ENCODE assay signal across 17 cellular contexts in genomic region chr17:73824321-73824720, GRCh38.
A peak's percentile ranks its signal among the peaks of the same experiment; 100 is the strongest.
DNase-seq lines count a peak whose midpoint lies in the region; ATAC-seq and TF ChIP-seq lines count a peak whose summit lies in the region.
"Had no signal": no experiment of that assay in that cellular context is flagged by ENCODE, and none has a peak within 500 bp of the region (broad histone marks: within the 10 kb centered on the region; RNA-seq: fewer than 3 reads in every experiment).

No MANE protein-coding gene starts in this region.

- H4K20me1 ChIP-seq in SK-N-SH (ENCODE audit: insufficient read depth) = no peaks in the 10 kb centered on the region
- no peaks in the 10 kb centered on the region for H4K20me1 ChIP-seq in GM23338 (replicated peaks; ENCODE audit: insufficient read depth)

- no peak overlapping the region for H2AFZ ChIP-seq in SK-N-SH (ENCODE audit: low read depth)
- H2AFZ ChIP-seq in GM23338 = peak overlapping the region; percentile 76; the same call in 1 of the 2 replicates
- H2AFZ ChIP-seq in trophoblast cell (ENCODE audit: insufficient read depth, low read length, poor library complexity) = no peak overlapping the region

- no peaks in the 10 kb centered on the region for H3K27me3 ChIP-seq in SK-N-SH (ENCODE audit: insufficient read depth)
- peaks cover 25% of the 10 kb centered on the region for H3K27me3 ChIP-seq in GM23338 (ENCODE audit: insufficient read depth)
- peaks cover 7% of the 10 kb centered on the region for H3K27me3 ChIP-seq in trophoblast cell (ENCODE audit: insufficient read depth, low read length)
- H3K27me3 ChIP-seq: MG63 had no signal

- H2BK5ac ChIP-seq in trophoblast cell (ENCODE audit: low read depth, low read length, poor library complexity) = no peak overlapping the region

- CTCF ChIA-PET in SK-N-SH (lab: Yijun Ruan, JAX) = interaction anchor here (0.9 to 2.6 kb wide), 5 partner anchors 18 to 375 kb away, joined by 3 to 9 read pairs (median 3); no protein-coding TSS in a partner anchor

- H3K36me3 Mint-ChIP-seq in GM23338 (ENCODE audit: low read depth) (peaks cover 9% of the 10 kb centered on the region; the same call in 2 of the 3 replicates), glutamatergic neuron (ENCODE audit: unreplicated experiment) (no peaks in the 10 kb centered on the region)

- no peak overlapping the region for H3K4me3 Mint-ChIP-seq in GM23338
- no peak overlapping the region for H3K4me3 Mint-ChIP-seq in glutamatergic neuron (ENCODE audit: unreplicated experiment)

- H3K4me1 Mint-ChIP-seq in GM23338 (peaks cover 61% of the 10 kb centered on the region), glutamatergic neuron (ENCODE audit: low read depth, unreplicated experiment) (peaks cover 10% of the 10 kb centered on the region)

- H3K9ac ChIP-seq in SK-N-SH (no peak overlapping the region), trophoblast cell (ENCODE audit: low read length) (no peak overlapping the region)
- H3K9ac ChIP-seq: KMS-11 had no signal

- H3K4me1 ChIP-seq in SK-N-SH (ENCODE audit: control insufficient read depth in 1 of 2, insufficient read depth in 2 of 2, low read depth in 1 of 2, low read length in 1 of 2) = peaks cover 0 to 40% of the 10 kb centered on the region in 2 experiments; a peak in 2 of 4 replicates
- peaks cover 29% of the 10 kb centered on the region for H3K4me1 ChIP-seq in GM23338 (ENCODE audit: insufficient read depth)
- peaks cover 4% of the 10 kb centered on the region in 2 experiments for H3K4me1 ChIP-seq in trophoblast cell (ENCODE audit: control insufficient read depth in 1 of 2, insufficient read depth in 2 of 2, low read length in 2 of 2)

- H2AK5ac ChIP-seq in trophoblast cell (ENCODE audit: low read length) = no peak overlapping the region

- H3K4ac ChIP-seq in trophoblast cell (ENCODE audit: low read depth, low read length) = no peak overlapping the region

- WGBS in SK-N-SH (ENCODE audit: low lambda C conversion rate) = 42% methylated on average over 4 of the region's 4 CpGs
- no CpG with 5 or more reads among the region's 4 CpGs for WGBS in trophoblast cell (ENCODE audit: extremely low coverage, insufficient coverage, insufficient read length)

- peak; percentile 70 for DNase-seq in SK-N-SH
- DNase-seq in GM23338 (ENCODE audit: low spot score) = no peak
- no peak for DNase-seq in glutamatergic neuron
- no peak for DNase-seq in trophoblast cell
- no peak for DNase-seq in NCI-H1694 treated with DMSO at 0.1 percent for 48 hours (lab: John Stamatoyannopoulos, UW)
- DNase-seq: DMS 273 treated with DMSO at 0.1 percent for 48 hours, EL, H7, MG63, NCI-H1105 treated with DMSO at 0.1 percent for 48 hours, NCI-H2171, NCI-H526, T-helper 1 cell had no signal

- no peak overlapping the region for H3K27ac ChIP-seq in SK-N-SH (ENCODE audit: low read depth in 2 of 2, low read length in 1 of 2)
- no peak overlapping the region for H3K27ac ChIP-seq in GM23338 (ENCODE audit: low read depth)
- no peak overlapping the region for H3K27ac ChIP-seq in trophoblast cell (ENCODE audit: low read depth, low read length)
- H3K27ac ChIP-seq: KMS-11 had no signal

- H3K79me1 ChIP-seq in trophoblast cell (ENCODE audit: low read length) = no peaks in the 10 kb centered on the region

- H3K23ac ChIP-seq in trophoblast cell (ENCODE audit: low read length) = no peak overlapping the region

- ATAC-seq in SK-N-SH treated with all-trans-retinoic acid at 6 μM for 48 hours (no peak), GM23338 (no peak), HG02938 (IDR thresholded peaks at IDR 0.05; ENCODE audit: unreplicated experiment) (no peak)
- ATAC-seq: HepG2 had no signal

- H3K18ac ChIP-seq in trophoblast cell (ENCODE audit: low read length) = no peak overlapping the region

- H4K12ac ChIP-seq in trophoblast cell (ENCODE audit: low read depth, low read length) = no peak overlapping the region

- H3K9me3 Mint-ChIP-seq in GM23338 (peaks cover 16% of the 10 kb centered on the region), glutamatergic neuron (ENCODE audit: unreplicated experiment) (peaks cover 8% of the 10 kb centered on the region)

- TF ChIP-seq RAD21 in SK-N-SH (IDR thresholded peaks at IDR 0.05; ENCODE audit: low read length) = no peak

- H3K9me2 ChIP-seq in SK-N-SH = no peaks in the 10 kb centered on the region
- no peaks in the 10 kb centered on the region for H3K9me2 ChIP-seq in GM23338 (ENCODE audit: insufficient read depth)

- POLR2A ChIA-PET in SK-N-SH (lab: Yijun Ruan, JAX) = no interaction called here

- H3K9me3 ChIP-seq in SK-N-SH (0 out of 2 replicates have a peak, but pooled peaks cover 6% of the 10 kb centered on the region), trophoblast cell (ENCODE audit: insufficient read depth, low read depth, low read length) (peaks cover 8% of the 10 kb centered on the region)
- H3K9me3 ChIP-seq: MG63 had no signal

- H3K4me2 ChIP-seq in SK-N-SH = no peak overlapping the region
- no peak overlapping the region for H3K4me2 ChIP-seq in GM23338
- H3K4me2 ChIP-seq in trophoblast cell (ENCODE audit: low read length) = no peak overlapping the region
- H3K4me2 ChIP-seq: KMS-11 had no signal

- no peak overlapping the region for H2BK12ac ChIP-seq in trophoblast cell (ENCODE audit: low read length)

- H3K4me3 ChIP-seq in SK-N-SH (ENCODE audit: low read depth in 2 of 2, low read length in 1 of 2) = no peak overlapping the region
- H3K4me3 ChIP-seq in GM23338 = no peak overlapping the region
- no peak overlapping the region for H3K4me3 ChIP-seq in trophoblast cell (ENCODE audit: low read depth, low read length)
- H3K4me3 ChIP-seq: MG63 had no signal

- TF ChIP-seq EP300 in SK-N-SH (IDR thresholded peaks at IDR 0.05; ENCODE audit: borderline replicate concordance in 1 of 2, low read depth in 1 of 2, low read length in 1 of 2) = peak in 1 of 2 experiments; percentile 36; a peak in 1 of 4 replicates

- H3K79me2 ChIP-seq in SK-N-SH (ENCODE audit: insufficient read depth) (no peaks in the 10 kb centered on the region), GM23338 (replicated peaks; ENCODE audit: insufficient read depth) (no peaks in the 10 kb centered on the region), trophoblast cell (ENCODE audit: control insufficient read depth, insufficient read depth, low read length, poor library complexity) (no peaks in the 10 kb centered on the region)

- no peak overlapping the region for H2BK120ac ChIP-seq in trophoblast cell (ENCODE audit: insufficient read depth, low read length, poor library complexity)

- H3K27me3 Mint-ChIP-seq in GM23338 (ENCODE audit: insufficient read depth, low read depth, poor library complexity) = peaks cover 36% of the 10 kb centered on the region
- peaks cover 1% of the 10 kb centered on the region for H3K27me3 Mint-ChIP-seq in glutamatergic neuron (ENCODE audit: unreplicated experiment)

- no peak overlapping the region for H4K8ac ChIP-seq in trophoblast cell (ENCODE audit: low read depth, low read length)

- no peak overlapping the region for H4K91ac ChIP-seq in trophoblast cell (ENCODE audit: low read depth, low read length)

- H3F3A ChIP-seq in SK-N-SH (replicated peaks; ENCODE audit: insufficient read depth) = no peaks in the 10 kb centered on the region
- no peaks in the 10 kb centered on the region for H3F3A ChIP-seq in GM23338 (replicated peaks; ENCODE audit: low read depth)

- TF ChIP-seq CTCF in SK-N-SH (IDR thresholded peaks at IDR 0.05) = no peak
- TF ChIP-seq CTCF in GM23338 (conservative IDR thresholded peaks at IDR 0.05; ENCODE audit: low read depth in 2 of 2) = no peak
- no peak for TF ChIP-seq CTCF in glutamatergic neuron (IDR thresholded peaks at IDR 0.05; ENCODE audit: partially characterized antibody, unreplicated experiment)

- H3K14ac ChIP-seq in trophoblast cell (ENCODE audit: low read length) = no peak overlapping the region

- H3K27ac Mint-ChIP-seq in GM23338 (no peak overlapping the region), glutamatergic neuron (ENCODE audit: unreplicated experiment) (peak overlapping the region; percentile 38)

- H3K36me3 ChIP-seq in SK-N-SH (replicated peaks in 1 of 2; ENCODE audit: control insufficient read depth in 1 of 2, insufficient read depth in 2 of 2, low read length in 1 of 2) (no peaks in the 10 kb centered on the region), GM23338 (ENCODE audit: insufficient read depth) (no peaks in the 10 kb centered on the region), trophoblast cell (ENCODE audit: control insufficient read depth in 1 of 2, insufficient read depth in 2 of 2, low read length in 2 of 2) (no peaks in the 10 kb centered on the region)
- H3K36me3 ChIP-seq: MG63 had no signal

TF ChIP-seq in SK-N-SH, 30 proteins besides CTCF, POLR2A, EP300 and RAD21 (continues in another document):
- TF ChIP-seq ELF1 (IDR thresholded peaks at IDR 0.05) (no peak), SMC3 (IDR thresholded peaks at IDR 0.05; ENCODE audit: low read depth, low read length) (no peak), MEF2A (IDR thresholded peaks at IDR 0.05; ENCODE audit: borderline replicate concordance, low read depth) (no peak)

TF ChIP-seq in GM23338, 12 proteins besides CTCF, POLR2A, EP300 and RAD21 (continues in another document):
- TF ChIP-seq REST (IDR thresholded peaks at IDR 0.05; ENCODE audit: unreplicated experiment) = no peak
